ENCODE assay signal across 12 cellular contexts in the genomic region with DNA sequence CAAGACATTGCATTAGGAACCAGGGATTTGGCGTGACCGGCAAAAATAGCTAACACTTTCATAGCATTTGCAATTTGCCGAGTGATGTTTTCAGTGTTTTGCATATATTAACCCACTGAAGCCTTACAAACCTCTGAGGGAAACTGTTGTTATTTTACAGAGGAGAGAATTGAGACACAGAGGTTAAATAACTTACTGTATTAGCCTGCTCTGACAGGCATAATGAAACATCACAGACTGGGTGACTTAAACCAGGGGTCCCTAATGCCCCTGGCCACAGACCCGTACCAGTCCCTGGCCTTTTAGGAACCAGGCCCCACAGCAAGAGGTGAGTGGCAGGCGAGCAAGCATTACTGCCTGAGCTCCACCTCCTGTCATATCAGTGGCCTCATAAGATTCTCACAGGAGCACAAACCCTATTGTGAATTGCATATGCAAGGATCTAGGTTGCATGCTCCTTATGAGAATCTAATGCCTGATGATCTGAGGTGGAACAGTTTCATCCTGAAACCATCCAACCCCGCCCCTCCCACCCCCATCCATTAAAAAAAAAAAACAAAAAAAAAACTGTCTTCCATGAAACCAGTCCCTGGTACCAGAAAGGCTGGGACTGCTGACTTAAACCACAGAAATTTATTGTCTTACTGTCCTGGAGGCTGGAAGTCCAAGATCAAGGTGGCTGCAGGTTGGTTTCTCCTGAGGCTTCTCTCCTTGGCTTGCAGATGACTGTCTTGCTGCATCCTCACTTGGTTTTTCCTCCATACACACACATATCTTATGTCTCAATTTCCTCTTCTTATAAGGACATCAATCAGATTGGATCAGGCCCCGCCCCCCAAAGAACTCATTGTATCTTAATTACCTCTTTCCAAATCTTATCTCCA.
DNase-seq lines count a peak whose midpoint lies in the region; ATAC-seq and TF ChIP-seq lines count a peak whose summit lies in the region.
"Had no signal": no experiment of that assay in that cellular context is flagged by ENCODE, and none has a peak within 500 bp of the region (broad histone marks: within the 10 kb centered on the region; RNA-seq: fewer than 3 reads in every experiment).

No MANE protein-coding gene starts in this region.

- no peak overlapping the region for H3K4me3 Mint-ChIP-seq in activated naive CD8-positive, alpha-beta T cell treated with anti-CD3 and anti-CD28 coated beads, Interleukin-2, amount 10 ng/mL, durations not matched to agents 7 days and 5 days
- H3K4me3 Mint-ChIP-seq in activated naive CD8-positive, alpha-beta T cell treated with anti-CD3 and anti-CD28 coated beads for 36 hours: no peak overlapping the region
- H3K4me3 Mint-ChIP-seq: activated CD8-positive, alpha-beta T cell treated with anti-CD3 and anti-CD28 coated beads, Interleukin-2, amount 10 ng/mL, durations not matched to agents 7 days and 5 days had no signal

- no peak for TF ChIP-seq CTCF in gastrocnemius medialis (IDR thresholded peaks at IDR 0.05 in 4 of 5, conservative IDR thresholded peaks at IDR 0.05 in 1 of 5)

- H3K36me3 Mint-ChIP-seq in activated naive CD8-positive, alpha-beta T cell treated with anti-CD3 and anti-CD28 coated beads, Interleukin-2, amount 10 ng/mL, durations not matched to agents 7 days and 5 days: peaks cover 40% of the 10 kb centered on the region
- H3K36me3 Mint-ChIP-seq in activated naive CD8-positive, alpha-beta T cell treated with anti-CD3 and anti-CD28 coated beads for 36 hours: peaks cover 11% of the 10 kb centered on the region

- no peaks in the 10 kb centered on the region for H3K27me3 ChIP-seq in gastrocnemius medialis
- H3K27me3 ChIP-seq: SJSA1 had no signal

- H3K4me3 ChIP-seq in gastrocnemius medialis: no peak overlapping the region
- H3K4me3 ChIP-seq: SJSA1 had no signal

- POLR2A ChIA-PET in activated naive CD8-positive, alpha-beta T cell treated with anti-CD3 and anti-CD28 coated beads, Interleukin-2, amount 10 ng/mL, durations not matched to agents 7 days and 5 days (lab: Charles Lee): no interaction called here

- no peaks in the 10 kb centered on the region for H3K36me3 ChIP-seq in gastrocnemius medialis
- H3K36me3 ChIP-seq: SJSA1 had no signal

- peak; percentile 10 for DNase-seq in activated naive CD8-positive, alpha-beta T cell treated with anti-CD3 and anti-CD28 coated beads, Interleukin-2, amount 10 ng/mL, durations not matched to agents 7 days and 5 days
- DNase-seq in activated naive CD8-positive, alpha-beta T cell treated with anti-CD3 and anti-CD28 coated beads for 36 hours: no peak
- DNase-seq in gastrocnemius medialis (no peak), NCI-H748 (lab: John Stamatoyannopoulos, UW; ENCODE audit: unreplicated experiment) (no peak), NCI-H2227 (lab: John Stamatoyannopoulos, UW; ENCODE audit: unreplicated experiment) (no peak)
- DNase-seq: activated CD8-positive, alpha-beta T cell treated with anti-CD3 and anti-CD28 coated beads, Interleukin-2, amount 10 ng/mL, durations not matched to agents 7 days and 5 days; NCI-H524; small intestine had no signal

- no peaks in the 10 kb centered on the region for H3K27me3 Mint-ChIP-seq in activated naive CD8-positive, alpha-beta T cell treated with anti-CD3 and anti-CD28 coated beads, Interleukin-2, amount 10 ng/mL, durations not matched to agents 7 days and 5 days
- no peaks in the 10 kb centered on the region for H3K27me3 Mint-ChIP-seq in activated naive CD8-positive, alpha-beta T cell treated with anti-CD3 and anti-CD28 coated beads for 36 hours

- intact Hi-C loops in gastrocnemius medialis (cut with DNase I; ENCODE audit: low total_unique reads): no loop called here

- ATAC-seq in activated naive CD8-positive, alpha-beta T cell treated with anti-CD3 and anti-CD28 coated beads, Interleukin-2, amount 10 ng/mL, durations not matched to agents 7 days and 5 days (ENCODE audit: low read depth): no peak
- ATAC-seq in GM21528 (IDR thresholded peaks at IDR 0.05; ENCODE audit: low FRiP score, unreplicated experiment) (peak; percentile 53), HG03378 (IDR thresholded peaks at IDR 0.05; ENCODE audit: unreplicated experiment) (peak; percentile 41), gastrocnemius medialis (no peak), HG03139 (IDR thresholded peaks at IDR 0.05; ENCODE audit: unreplicated experiment) (no peak)
- ATAC-seq: activated CD8-positive, alpha-beta T cell treated with anti-CD3 and anti-CD28 coated beads, Interleukin-2, amount 10 ng/mL, durations not matched to agents 7 days and 5 days had no signal

- in situ Hi-C loops in gastrocnemius medialis (cut with MboI; ENCODE audit: low sequenced_read_pairs in 4 of 4): no loop called here

- no peak overlapping the region for H3K27ac ChIP-seq in gastrocnemius medialis
- H3K27ac ChIP-seq: SJSA1 had no signal

- peaks cover 4% of the 10 kb centered on the region for H3K9me3 Mint-ChIP-seq in activated naive CD8-positive, alpha-beta T cell treated with anti-CD3 and anti-CD28 coated beads, Interleukin-2, amount 10 ng/mL, durations not matched to agents 7 days and 5 days
- peaks cover 4% of the 10 kb centered on the region for H3K9me3 Mint-ChIP-seq in activated naive CD8-positive, alpha-beta T cell treated with anti-CD3 and anti-CD28 coated beads for 36 hours

- H3K27ac Mint-ChIP-seq in activated naive CD8-positive, alpha-beta T cell treated with anti-CD3 and anti-CD28 coated beads, Interleukin-2, amount 10 ng/mL, durations not matched to agents 7 days and 5 days: no peak overlapping the region
- no peak overlapping the region for H3K27ac Mint-ChIP-seq in activated naive CD8-positive, alpha-beta T cell treated with anti-CD3 and anti-CD28 coated beads for 36 hours

- H3K4me1 Mint-ChIP-seq in activated naive CD8-positive, alpha-beta T cell treated with anti-CD3 and anti-CD28 coated beads, Interleukin-2, amount 10 ng/mL, durations not matched to agents 7 days and 5 days: peaks cover 64% of the 10 kb centered on the region
- peaks cover 52% of the 10 kb centered on the region for H3K4me1 Mint-ChIP-seq in activated naive CD8-positive, alpha-beta T cell treated with anti-CD3 and anti-CD28 coated beads for 36 hours

- no peak for TF ChIP-seq POLR2A in gastrocnemius medialis (IDR thresholded peaks at IDR 0.05)

- H3K4me1 ChIP-seq in gastrocnemius medialis: no peaks in the 10 kb centered on the region

- no peaks in the 10 kb centered on the region for H3K9me3 ChIP-seq in gastrocnemius medialis
- H3K9me3 ChIP-seq: SJSA1 had no signal

Comparison
In these comparisons a context has a peak if more than half of its experiments do, and no peak if none do; other contexts are left out.
1. ATAC-seq: peak in GM21528 (single experiment) and HG03378 (single experiment); none in activated naive CD8-positive, alpha-beta T cell treated with anti-CD3 and anti-CD28 coated beads, Interleukin-2, amount 10 ng/mL, durations not matched to agents 7 days and 5 days (single experiment), gastrocnemius medialis (0 of 2) and HG03139 (single experiment).